17 cellular contexts compared by ENCODE assay signal in the genomic region with DNA sequence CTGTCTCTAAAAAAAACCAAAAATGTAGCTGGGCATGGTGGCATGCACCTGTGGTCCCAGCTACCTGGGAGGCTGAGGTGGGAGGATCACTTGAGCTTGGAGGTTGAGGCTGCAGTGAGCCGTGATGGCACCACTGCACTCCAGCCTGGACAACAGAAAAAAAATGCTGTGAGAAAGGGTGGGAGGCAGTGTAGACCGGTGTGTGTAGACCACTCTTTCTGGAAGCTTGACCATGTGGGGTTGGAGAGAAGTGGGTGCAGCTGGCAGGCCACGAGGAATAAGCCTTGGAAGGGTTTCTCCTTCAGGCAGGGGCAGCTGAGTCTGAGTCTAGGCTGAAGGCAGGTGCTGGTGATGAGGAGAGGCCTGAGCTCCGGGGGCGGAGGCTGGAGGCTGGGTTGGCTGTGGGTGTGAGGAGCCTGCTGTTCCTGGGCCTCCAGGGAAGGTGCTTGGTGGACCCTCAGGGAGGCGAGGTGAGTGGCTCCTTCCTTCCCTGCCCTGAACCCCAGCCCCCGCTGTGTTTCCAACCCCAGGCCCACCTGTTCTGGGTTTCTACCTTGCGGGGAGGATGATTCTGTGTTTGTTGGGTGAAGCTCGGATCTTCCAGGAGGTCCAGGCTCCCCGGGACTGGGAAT. TPM values are rescaled to one million over a fixed set of nuclear protein-coding genes. Genes with fewer than 3 reads are reported as not detected.
DNase-seq lines count a peak whose midpoint lies in the region; ATAC-seq, FAIRE-seq and TF ChIP-seq lines count a peak whose summit lies in the region.
"Had no signal": no experiment of that assay in that cellular context is flagged by ENCODE, and none has a peak within 500 bp of the region (broad histone marks: within the 10 kb centered on the region; RNA-seq: fewer than 3 reads in every experiment).

No MANE protein-coding gene starts in this region.

- no peak for FAIRE-seq in H1 (lab: Jason Lieb, UNC)
- FAIRE-seq: bronchial epithelial cell had no signal

- no peaks in the 10 kb centered on the region for H3K27me3 Mint-ChIP-seq in activated T-cell treated with anti-CD3 and anti-CD28 coated beads, Interleukin-2, amount 50 U/mL, for 24 hours
- H3K27me3 Mint-ChIP-seq in chondrocyte (ENCODE audit: low read depth): no peaks in the 10 kb centered on the region

- no peak overlapping the region for H2BK15ac ChIP-seq in H1 (ENCODE audit: low read length)

- no peak overlapping the region for H3K4ac ChIP-seq in H1 (replicated peaks; ENCODE audit: insufficient read length, low read depth, low read length)

- 0 out of 2 replicates have a peak, but pooled peaks have one; percentile 36 for ATAC-seq in Panc1
- no peak for ATAC-seq in stimulated activated effector memory CD8-positive, alpha-beta T cell treated with anti-CD3 and anti-CD28 coated beads, Interleukin-12 subunit alpha, Interleukin-12 subunit beta, amount 100 ng/mL, for 72 hours
- ATAC-seq in HG02759 (IDR thresholded peaks at IDR 0.05; ENCODE audit: unreplicated experiment): no peak
- ATAC-seq: gastroesophageal sphincter had no signal

- no peak overlapping the region for H2BK12ac ChIP-seq in H1 (ENCODE audit: low read depth, low read length)

- in situ Hi-C loops in Panc1 (cut with HindIII; ENCODE audit: low pct_unique_long_range_greater_than_20kb, low sequenced_read_pairs): no loop called here

- H3K27me3 ChIP-seq in Panc1 (ENCODE audit: control insufficient read depth, insufficient read depth, low read length): no peaks in the 10 kb centered on the region
- H3K27me3 ChIP-seq in H1 (replicated peaks in 1 of 4; ENCODE audit: control insufficient read depth in 3 of 4, extremely low read depth in 1 of 4, insufficient read depth in 3 of 4, low read length in 3 of 4): no peaks in the 10 kb centered on the region
- no peaks in the 10 kb centered on the region for H3K27me3 ChIP-seq in Karpas-422 (ENCODE audit: low read length)
- H3K27me3 ChIP-seq: gastroesophageal sphincter, neutrophil had no signal

- no peak overlapping the region for H2AK5ac ChIP-seq in H1 (ENCODE audit: low read depth, low read length)

- no peaks in the 10 kb centered on the region for H3K9me2 ChIP-seq in Karpas-422 (replicated peaks; ENCODE audit: insufficient read depth, low read length)

- H3K79me2 ChIP-seq in H1 (ENCODE audit: control insufficient read depth in 1 of 2, insufficient read depth in 2 of 2, low read length in 2 of 2): no peaks in the 10 kb centered on the region
- no peaks in the 10 kb centered on the region for H3K79me2 ChIP-seq in Karpas-422 (ENCODE audit: low read length)

- no peaks in the 10 kb centered on the region for H3K4me1 ChIP-seq in Panc1 (ENCODE audit: control insufficient read depth, insufficient read depth, low read length)
- no peaks in the 10 kb centered on the region for H3K4me1 ChIP-seq in H1 (replicated peaks in 1 of 4; ENCODE audit: control insufficient read depth in 3 of 4, insufficient read depth in 4 of 4, low read length in 3 of 4)
- peaks cover 3% of the 10 kb centered on the region; the same call in 1 of the 2 replicates for H3K4me1 ChIP-seq in Karpas-422 (ENCODE audit: low read length)
- H3K4me1 ChIP-seq: gastroesophageal sphincter had no signal

- no peak overlapping the region for H3K14ac ChIP-seq in H1 (ENCODE audit: insufficient read length)

- no peak overlapping the region for H3K9ac ChIP-seq in H1 (replicated peaks in 1 of 4; ENCODE audit: extremely low read depth in 1 of 4, low read depth in 3 of 4, low read length in 3 of 4)
- no peak overlapping the region for H3K9ac ChIP-seq in Karpas-422 (ENCODE audit: low read length)

- no peak overlapping the region for H2BK20ac ChIP-seq in H1 (ENCODE audit: low read length)

- H3K23ac ChIP-seq in H1 (ENCODE audit: insufficient read length): peak overlapping the region; percentile 32

- CTCF ChIA-PET in Panc1 (lab: Charles Lee) (no interaction called here), H1 (lab: Charles Lee; ENCODE audit: partially characterized antibody) (interaction anchor here (0.5 to 2.0 kb wide), 14 partner anchors 8 to 334 kb away, joined by 3 to 7 read pairs (median 4); a partner anchor contains a TSS)

- H3K4me1 Mint-ChIP-seq in activated T-cell treated with anti-CD3 and anti-CD28 coated beads, Interleukin-2, amount 50 U/mL, for 24 hours (ENCODE audit: low read depth): peaks cover 31% of the 10 kb centered on the region
- H3K4me1 Mint-ChIP-seq in stimulated activated effector memory CD8-positive, alpha-beta T cell treated with anti-CD3 and anti-CD28 coated beads, Interleukin-12 subunit alpha, Interleukin-12 subunit beta, amount 100 ng/mL, for 72 hours: peaks cover 47% of the 10 kb centered on the region
- H3K4me1 Mint-ChIP-seq in chondrocyte (ENCODE audit: low read depth): peaks cover 13% of the 10 kb centered on the region

- no peaks in the 10 kb centered on the region for H3K23me2 ChIP-seq in H1 (ENCODE audit: low read depth, low read length)

- no peak overlapping the region for H2BK5ac ChIP-seq in H1 (ENCODE audit: low read depth, low read length)

- H3K9me3 ChIP-seq in Panc1 (ENCODE audit: control insufficient read depth, insufficient read depth, low read depth, low read length) (no peaks in the 10 kb centered on the region), H1 (ENCODE audit: insufficient read depth in 2 of 2, low read depth in 1 of 2, low read length in 1 of 2) (no peaks in the 10 kb centered on the region), Karpas-422 (ENCODE audit: low read length) (no peaks in the 10 kb centered on the region)
- H3K9me3 ChIP-seq: gastroesophageal sphincter, neutrophil, tibial artery had no signal

- intact Hi-C loops in Panc1 (cut with micrococcal nuclease; ENCODE audit: unreplicated experiment): no loop called here

- no peak overlapping the region for H3K56ac ChIP-seq in H1 (replicated peaks; ENCODE audit: insufficient read length, low read depth, low read length)

- H3K27ac ChIP-seq in Panc1 (ENCODE audit: low read length) (no peak overlapping the region), H1 (ENCODE audit: low read depth, low read length) (no peak overlapping the region), Karpas-422 (ENCODE audit: low read length) (no peak overlapping the region)
- H3K27ac ChIP-seq: gastroesophageal sphincter, tibial artery, WERI-Rb-1 had no signal

- no peak overlapping the region for H2AFZ ChIP-seq in H1 (ENCODE audit: low read length)
- H2AFZ ChIP-seq in Karpas-422 (ENCODE audit: low read length): no peak overlapping the region

- no peak overlapping the region for H3K18ac ChIP-seq in H1 (ENCODE audit: extremely low read depth, low read length)

- H4K20me1 ChIP-seq in H1 (replicated peaks in 1 of 2; ENCODE audit: control insufficient read depth in 1 of 2, insufficient read depth in 2 of 2, low read length in 2 of 2) (no peaks in the 10 kb centered on the region), Karpas-422 (ENCODE audit: insufficient read depth, low read depth, low read length) (no peaks in the 10 kb centered on the region)

- H3K79me1 ChIP-seq in H1 (ENCODE audit: low read depth, low read length): no peaks in the 10 kb centered on the region

- TF ChIP-seq EP300 in H1 (IDR thresholded peaks at IDR 0.05; ENCODE audit: borderline replicate concordance in 1 of 2, low read depth in 2 of 2, low read length in 2 of 2): no peak

- no peak overlapping the region for H4K91ac ChIP-seq in H1 (replicated peaks; ENCODE audit: insufficient read length, low read length)

- POLR2A ChIA-PET in Panc1 (lab: Charles Lee) (no interaction called here), H1 (lab: Charles Lee; ENCODE audit: partially characterized antibody) (interaction anchor here (0.6 to 3.2 kb wide), 3 partner anchors 9 to 74 kb away, joined by 3 to 16 read pairs (median 3); a partner anchor contains a TSS)

- no peaks in the 10 kb centered on the region for H3K9me3 Mint-ChIP-seq in activated T-cell treated with anti-CD3 and anti-CD28 coated beads, Interleukin-2, amount 50 U/mL, for 24 hours
- H3K9me3 Mint-ChIP-seq in stimulated activated effector memory CD8-positive, alpha-beta T cell treated with anti-CD3 and anti-CD28 coated beads, Interleukin-12 subunit alpha, Interleukin-12 subunit beta, amount 100 ng/mL, for 72 hours: no peaks in the 10 kb centered on the region
- H3K9me3 Mint-ChIP-seq in chondrocyte (ENCODE audit: low read depth): no peaks in the 10 kb centered on the region

- no peak for DNase-seq in activated T-cell treated with anti-CD3 and anti-CD28 coated beads, Interleukin-2, amount 50 U/mL, for 24 hours
- DNase-seq in activated T-cell treated with anti-CD3 and anti-CD28 coated beads for 4 hours (no peak), Panc1 (ENCODE audit: low read depth, low spot score) (no peak), H1 (ENCODE audit: low read depth in 1 of 2, low spot score in 2 of 2) (no peak), chondrocyte (ENCODE audit: low spot score) (no peak), Karpas-422 (no peak)
- no peak for DNase-seq in stimulated activated effector memory CD8-positive, alpha-beta T cell treated with anti-CD3 and anti-CD28 coated beads, Interleukin-12 subunit alpha, Interleukin-12 subunit beta, amount 100 ng/mL, for 72 hours (ENCODE audit: low spot score in 2 of 2)
- DNase-seq: NCI-H2029 treated with DMSO at 0.1 percent for 48 hours, NCI-H446 treated with DMSO at 0.1 percent for 48 hours, retina, SW 1271, tibial artery, WERI-Rb-1 had no signal

- no peaks in the 10 kb centered on the region for H3K36me3 ChIP-seq in Panc1 (ENCODE audit: control insufficient read depth, insufficient read depth, low read length)
- no peaks in the 10 kb centered on the region for H3K36me3 ChIP-seq in H1 (ENCODE audit: control insufficient read depth in 2 of 4, insufficient read depth in 4 of 4, low read length in 3 of 4)
- no peaks in the 10 kb centered on the region for H3K36me3 ChIP-seq in Karpas-422 (ENCODE audit: insufficient read depth, low read length)
- H3K36me3 ChIP-seq: gastroesophageal sphincter, neutrophil, tibial artery, WERI-Rb-1 had no signal

- TF ChIP-seq CTCF in Panc1 (IDR thresholded peaks at IDR 0.05) (no peak), H1 (IDR thresholded peaks at IDR 0.05; ENCODE audit: control extremely low read depth in 1 of 3, insufficient read depth in 1 of 3, low read depth in 1 of 3, low read length in 3 of 3) (no peak), chondrocyte (IDR thresholded peaks at IDR 0.05) (no peak)

- no peaks in the 10 kb centered on the region for H3K36me3 Mint-ChIP-seq in activated T-cell treated with anti-CD3 and anti-CD28 coated beads, Interleukin-2, amount 50 U/mL, for 24 hours (ENCODE audit: low read depth)
- peaks cover 11% of the 10 kb centered on the region for H3K36me3 Mint-ChIP-seq in stimulated activated effector memory CD8-positive, alpha-beta T cell treated with anti-CD3 and anti-CD28 coated beads, Interleukin-12 subunit alpha, Interleukin-12 subunit beta, amount 100 ng/mL, for 72 hours
- H3K36me3 Mint-ChIP-seq in chondrocyte (ENCODE audit: low read depth): no peaks in the 10 kb centered on the region

- H4K8ac ChIP-seq in H1 (ENCODE audit: extremely low read depth, insufficient read depth, low read length): no peak overlapping the region

- BruUV-seq in Panc1 (replicated peaks; lab: Mats Ljungman, UMichigan): no TSS peak

- H3K27ac Mint-ChIP-seq in activated T-cell treated with anti-CD3 and anti-CD28 coated beads, Interleukin-2, amount 50 U/mL, for 24 hours: peak overlapping the region; percentile 89
- H3K27ac Mint-ChIP-seq in stimulated activated effector memory CD8-positive, alpha-beta T cell treated with anti-CD3 and anti-CD28 coated beads, Interleukin-12 subunit alpha, Interleukin-12 subunit beta, amount 100 ng/mL, for 72 hours: peak overlapping the region; percentile 96
- H3K27ac Mint-ChIP-seq in chondrocyte (ENCODE audit: unreplicated experiment): no peak overlapping the region

- H3K4me3 ChIP-seq in Panc1 (ENCODE audit: low read depth in 2 of 2, low read length in 2 of 2) (no peak overlapping the region), H1 (ENCODE audit: extremely low read depth in 1 of 4, insufficient read depth in 2 of 4, low read depth in 3 of 4, low read length in 4 of 4) (no peak overlapping the region), Karpas-422 (ENCODE audit: low read length) (no peak overlapping the region)
- H3K4me3 ChIP-seq: gastroesophageal sphincter, tibial artery had no signal

- no peak overlapping the region for H2BK120ac ChIP-seq in H1 (replicated peaks; ENCODE audit: low read depth, low read length)

- no peak overlapping the region for H4K5ac ChIP-seq in H1 (ENCODE audit: insufficient read length, low read depth, low read length)

- H3K4me3 Mint-ChIP-seq in activated T-cell treated with anti-CD3 and anti-CD28 coated beads, Interleukin-2, amount 50 U/mL, for 24 hours: no peak overlapping the region
- H3K4me3 Mint-ChIP-seq in stimulated activated effector memory CD8-positive, alpha-beta T cell treated with anti-CD3 and anti-CD28 coated beads, Interleukin-12 subunit alpha, Interleukin-12 subunit beta, amount 100 ng/mL, for 72 hours: peak overlapping the region; percentile 68
- no peak overlapping the region for H3K4me3 Mint-ChIP-seq in chondrocyte (ENCODE audit: unreplicated experiment)

- no peak for TF ChIP-seq POLR2A in H1 (IDR thresholded peaks at IDR 0.05; ENCODE audit: control extremely low read depth in 1 of 2, low read depth in 2 of 2, low read length in 2 of 2)

- H3K4me2 ChIP-seq in H1 (ENCODE audit: insufficient read depth in 1 of 2, low read depth in 2 of 2, low read length in 2 of 2) (no peak overlapping the region), Karpas-422 (ENCODE audit: low read depth, low read length, poor library complexity, severe bottlenecking) (no peak overlapping the region)

- TF ChIP-seq RAD21 in H1 (IDR thresholded peaks at IDR 0.05 in 1 of 2, conservative IDR thresholded peaks at IDR 0.05 in 1 of 2; ENCODE audit: low read depth in 2 of 2, low read length in 2 of 2): no peak

- 89% methylated on average over 9 of the region's 10 CpGs; no CpG with 5 or more reads in 1 of the 2 experiments for WGBS in H1 (ENCODE audit: extremely low coverage in 1 of 2, insufficient coverage in 1 of 2, insufficient read length in 1 of 2, insufficient replicate concordance in 2 of 2, low coverage in 1 of 2, low lambda C conversion rate in 2 of 2, missing lambda C conversion rate in 1 of 2), 2 experiments

RNA-seq across cellular contexts. Expression of a gene that starts 9.3 kb away (rescaled TPM):
- total RNA-seq in Panc1 (2021; ENCODE audit: unreplicated experiment) (36.3 TPM), chondrocyte (24.2 to 29.1 TPM (median 25.2 TPM) in 3 replicates)
- polyA plus RNA-seq in Panc1 (2012; ENCODE audit: insufficient read length): 35.0 TPM
- 48.2 and 49.7 TPM in 2 replicates for total RNA-seq in H1 (2021; fragmentation: NEBNext Ultra II Directional; extraction: Animal tissue kit (Norgen Biotek cat#: 25700))
- 45.6 and 46.2 TPM in 2 replicates for polyA plus RNA-seq in H1 (2011; rRNA removed)
- 49.8 TPM for polyA plus RNA-seq in H1 (2011; cell fraction: cytosol; rRNA removed)
- 47.4 TPM for polyA plus RNA-seq in H1 (2011; cell fraction: nucleus; rRNA removed)
- 38.7 to 43.8 TPM (median 41.7 TPM) in 4 replicates for polyA plus RNA-seq in H1 (2012, experiment 1 of 2)
- polyA plus RNA-seq in H1 (2012, experiment 2 of 2): 21.9 TPM
- 24.2 TPM for polyA plus RNA-seq in H1 (2013, experiment 1 of 2)
- 25.4 TPM for polyA plus RNA-seq in H1 (2013, experiment 2 of 2)
- 51.5 and 51.9 TPM in 2 replicates for polyA minus RNA-seq in H1 (2011; rRNA and poly(A)+ RNA removed)
- 27.0 TPM for polyA minus RNA-seq in H1 (2011; cell fraction: cytosol; rRNA and poly(A)+ RNA removed)
- 30.9 TPM for polyA minus RNA-seq in H1 (2011; cell fraction: nucleus; rRNA and poly(A)+ RNA removed)
- total RNA-seq in Karpas-422 (2014; rRNA removed; shearing (Covaris generic); ENCODE audit: low replicate concordance): 31.7 and 35.2 TPM in 2 replicates
